In genomic region chr7:107744345-107744750, GRCh38 we compare ENCODE assay signal across 8 cellular contexts. TPM values are rescaled to one million over a fixed set of nuclear protein-coding genes. Genes with fewer than 3 reads are reported as not detected.
DNase-seq lines count a peak whose midpoint lies in the region; ATAC-seq lines count a peak whose summit lies in the region.

No MANE protein-coding gene starts in this region.

- H3K4me1 ChIP-seq in ectodermal cell (ENCODE audit: control insufficient read depth, insufficient read depth, low read length) = peaks cover 9% of the 10 kb centered on the region
- peaks cover 35 to 36% of the 10 kb centered on the region in 2 donors for H3K4me1 ChIP-seq in naive thymus-derived CD4-positive, alpha-beta T cell (ENCODE audit: control insufficient read depth in 2 of 2, insufficient read depth in 2 of 2, low read length in 2 of 2)

- peak; percentile 27 for ATAC-seq in HG02623 (IDR thresholded peaks at IDR 0.05; ENCODE audit: unreplicated experiment)
- peak; percentile 39 for ATAC-seq in naive thymus-derived CD4-positive, alpha-beta T cell

- no peaks in the 10 kb centered on the region for H3K9me3 ChIP-seq in ectodermal cell (ENCODE audit: control insufficient read depth, low read length)
- no peaks in the 10 kb centered on the region for H3K9me3 ChIP-seq in naive thymus-derived CD4-positive, alpha-beta T cell (ENCODE audit: control insufficient read depth in 2 of 3, low read length in 3 of 3)

- peak overlapping the region; percentile 97 for H3K27ac ChIP-seq in ectodermal cell (ENCODE audit: insufficient read depth, low read depth, low read length, poor library complexity, severe bottlenecking)
- H3K27ac ChIP-seq in naive thymus-derived CD4-positive, alpha-beta T cell (ENCODE audit: low read depth, low read length) = peak overlapping the region; percentile 99

- no peaks in the 10 kb centered on the region for H3K27me3 Mint-ChIP-seq in naive thymus-derived CD4-positive, alpha-beta T cell

- H3K4me3 ChIP-seq in ectodermal cell (ENCODE audit: insufficient read depth, low read depth, low read length) = peak overlapping the region; percentile 94
- H3K4me3 ChIP-seq in naive thymus-derived CD4-positive, alpha-beta T cell (ENCODE audit: low read length) = peak overlapping the region; percentile 90

- peak; percentile 58 for DNase-seq in NCI-H1694 treated with DMSO at 0.1 percent for 48 hours (lab: John Stamatoyannopoulos, UW)
- DNase-seq in NCI-H1694 (lab: John Stamatoyannopoulos, UW) = no peak
- DNase-seq in NCI-H2196 treated with DMSO at 0.1 percent for 48 hours (lab: John Stamatoyannopoulos, UW; ENCODE audit: unreplicated experiment) = peak; percentile 54
- no peak for DNase-seq in naive thymus-derived CD4-positive, alpha-beta T cell
- DNase-seq in NCI-H187 treated with DMSO at 0.1 percent for 48 hours (lab: John Stamatoyannopoulos, UW) = no peak
- DNase-seq in SW480 (ENCODE audit: low spot score) = no peak

- H3K4me1 Mint-ChIP-seq in naive thymus-derived CD4-positive, alpha-beta T cell = peaks cover 31 to 62% (median 59%) of the 10 kb centered on the region in 7 donors

- CTCF ChIA-PET in naive thymus-derived CD4-positive, alpha-beta T cell (lab: Charles Lee) = interaction anchor here (2.1 to 4.7 kb wide), 3 partner anchors 124 to 145 kb away, joined by 7 to 89 read pairs (median 9); no protein-coding TSS in a partner anchor

- 1% methylated on average over 22 of the region's 22 CpGs for WGBS in ectodermal cell, 2 experiments

- H3K9me3 Mint-ChIP-seq in naive thymus-derived CD4-positive, alpha-beta T cell = no peaks in the 10 kb centered on the region

- H3K27ac Mint-ChIP-seq in naive thymus-derived CD4-positive, alpha-beta T cell = peak overlapping the region; percentile 99 to 100 (median 100)

- POLR2A ChIA-PET in naive thymus-derived CD4-positive, alpha-beta T cell (lab: Charles Lee) = interaction anchor here (0.6 to 5.7 kb wide), 10 partner anchors 11 to 879 kb away, joined by 3 to 79 read pairs (median 10); partner anchors contain the start of genes DLD, HBP1 and PIK3CG

- peak overlapping the region; percentile 93 to 100 (median 98) for H3K4me3 Mint-ChIP-seq in naive thymus-derived CD4-positive, alpha-beta T cell

- H3K27me3 ChIP-seq in ectodermal cell (ENCODE audit: control insufficient read depth, insufficient read depth, low read length, poor library complexity, severe bottlenecking) = no peaks in the 10 kb centered on the region
- H3K27me3 ChIP-seq in naive thymus-derived CD4-positive, alpha-beta T cell (ENCODE audit: control insufficient read depth in 2 of 2, insufficient read depth in 2 of 2, low read length in 2 of 2) = no peaks in the 10 kb centered on the region

- H3K36me3 ChIP-seq in ectodermal cell (ENCODE audit: control insufficient read depth, insufficient read depth, low read length) = peaks cover 9% of the 10 kb centered on the region
- peaks cover 0 to 7% (median 6%) of the 10 kb centered on the region in 3 experiments for H3K36me3 ChIP-seq in naive thymus-derived CD4-positive, alpha-beta T cell (ENCODE audit: control insufficient read depth in 2 of 3, insufficient read depth in 3 of 3, low read length in 3 of 3)

- H3K36me3 Mint-ChIP-seq in naive thymus-derived CD4-positive, alpha-beta T cell = peaks cover 0 to 9% (median 0%) of the 10 kb centered on the region in 5 donors

- intact Hi-C loops in naive thymus-derived CD4-positive, alpha-beta T cell (cut with micrococcal nuclease) = loop anchor here (1.0 to 5.0 kb wide), 7 partner anchors 16 to 1459 kb away; partner anchors contain the start of genes BCAP29 (in 1 of the 2) and CCDC71L (in 1 of the 2)

RNA-seq across cellular contexts. Expression of gene CBLL1, which starts 0.4 kb away (rescaled TPM):
- 36.6 TPM for polyA plus RNA-seq in ectodermal cell (2013, experiment 1 of 4)
- 38.9 TPM for polyA plus RNA-seq in ectodermal cell (2013, experiment 2 of 4)
- 36.7 TPM for polyA plus RNA-seq in ectodermal cell (2013, experiment 3 of 4)
- polyA plus RNA-seq in ectodermal cell (2013, experiment 4 of 4) = 37.9 TPM
- 10 to 100 TPM; 41.5 to 54.4 (median 51.1) TPM for total RNA-seq in naive thymus-derived CD4-positive, alpha-beta T cell
- polyA plus RNA-seq in naive thymus-derived CD4-positive, alpha-beta T cell = 10 to 100 TPM; 63.3 to 73.5 TPM

RNA-seq across cellular contexts. Expression of gene SLC26A3, which starts 58.7 kb away (rescaled TPM):
- not detected for polyA plus RNA-seq in ectodermal cell (2013, experiment 1 of 4)
- not detected for polyA plus RNA-seq in ectodermal cell (2013, experiment 2 of 4)
- not detected for polyA plus RNA-seq in ectodermal cell (2013, experiment 3 of 4)
- polyA plus RNA-seq in ectodermal cell (2013, experiment 4 of 4) = not detected
- not detected for total RNA-seq in naive thymus-derived CD4-positive, alpha-beta T cell
- polyA plus RNA-seq in naive thymus-derived CD4-positive, alpha-beta T cell = not detected

Comparison
In these comparisons a context has a peak if more than half of its experiments do, and no peak if none do; other contexts are left out.
1. DNase-seq: peak in NCI-H1694 treated with DMSO at 0.1 percent for 48 hours (single experiment) and NCI-H2196 treated with DMSO at 0.1 percent for 48 hours (single experiment); none in NCI-H1694 (single experiment), naive thymus-derived CD4-positive, alpha-beta T cell (0 of 9), NCI-H187 treated with DMSO at 0.1 percent for 48 hours (single experiment) and SW480 (single experiment).